In the genomic region with DNA sequence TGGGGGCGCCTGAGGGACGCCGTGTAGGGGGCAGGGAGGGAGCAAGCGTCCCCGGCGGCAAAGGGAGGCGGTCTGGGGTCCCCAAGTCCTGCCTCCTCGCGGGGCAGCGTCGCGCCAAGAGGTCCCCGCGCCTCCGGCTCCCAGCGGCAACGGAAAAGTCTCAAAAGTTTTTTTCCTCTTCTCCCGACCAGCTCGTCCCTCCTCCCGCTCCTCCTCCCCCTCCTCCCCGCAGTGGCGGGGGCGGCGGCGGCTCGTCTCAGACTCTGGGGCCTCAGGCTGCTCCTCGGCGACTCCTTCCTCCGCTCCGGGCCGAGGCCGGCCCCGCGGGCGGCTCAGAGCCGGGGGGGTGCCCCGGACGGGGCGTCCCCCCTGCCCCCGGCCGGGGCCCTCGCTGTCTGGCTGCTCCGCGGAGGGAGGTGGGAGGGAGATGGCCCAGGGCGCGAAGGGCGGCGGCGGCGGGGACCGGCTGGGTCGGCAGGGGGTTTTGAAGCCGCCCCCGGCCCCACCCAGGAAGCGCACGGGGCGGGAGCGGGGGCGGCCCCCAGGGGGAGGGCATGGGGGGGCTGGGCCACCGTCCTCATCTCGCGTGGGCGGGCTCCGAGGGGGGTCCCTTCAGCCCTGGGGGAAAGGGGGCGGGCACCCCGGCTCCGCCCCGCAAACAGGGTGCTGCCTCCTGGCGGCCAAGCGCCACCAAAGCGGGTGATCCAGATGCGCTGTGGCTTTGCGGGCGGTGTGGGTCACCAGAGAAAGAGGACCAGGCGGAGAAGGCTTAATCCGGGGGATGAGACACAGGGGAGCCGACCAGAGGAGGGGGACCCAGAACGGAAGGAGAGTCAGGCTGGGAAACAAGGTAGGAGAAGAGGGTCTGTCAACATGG, we compare ENCODE assay signal across 8 cellular contexts. TPM values are rescaled to one million over a fixed set of nuclear protein-coding genes. Genes with fewer than 3 reads are reported as not detected.
DNase-seq lines count a peak whose midpoint lies in the region; ATAC-seq and TF ChIP-seq lines count a peak whose summit lies in the region.

TSS of gene TGFB1 (minus strand) at position 457 of the 877 bp plus-strand sequence. CDS start 878 bp downstream, outside the sequence.

- intact Hi-C loops in T-helper 2 cell treated with Interferon-gamma antibody and Interleukin-4, amounts not matched to agents 100 ng/mL and 5 ng/mL, for 36 hours (cut with micrococcal nuclease), result loop anchor here (1.0 to 10.0 kb wide), 5 partner anchors 10 to 191 kb away; partner anchors contain the start of gene CCDC97
- intact Hi-C loops in uterus (cut with DNase I; ENCODE audit: low total_unique reads), result no loop called here

- H3K9me3 ChIP-seq in Karpas-422 (ENCODE audit: low read length) (no peaks in the 10 kb centered on the region), right atrium auricular region (no peaks in the 10 kb centered on the region), uterus (no peaks in the 10 kb centered on the region)

- H3K27me3 ChIP-seq in Karpas-422 (ENCODE audit: low read length) (no peaks in the 10 kb centered on the region), right atrium auricular region (no peaks in the 10 kb centered on the region), uterus (no peaks in the 10 kb centered on the region)

- peak; percentile 94 for DNase-seq in Caki2 (ENCODE audit: low read depth)
- peak; percentile 96 for DNase-seq in Karpas-422
- peak in 45 of 56 donors; percentile 15 to 71 (median 46) for DNase-seq in amygdala (lab: John Stamatoyannopoulos, UW)
- peak; percentile 88 for DNase-seq in right atrium auricular region (ENCODE audit: low spot score)
- DNase-seq in putamen (ENCODE audit: low spot score), result peak; percentile 57
- DNase-seq in uterus, result peak; percentile 89

- peak; percentile 42 for ATAC-seq in GM21515 (IDR thresholded peaks at IDR 0.05; ENCODE audit: unreplicated experiment)

- peak within 1 kb of the TSS; percentile 95 for H3K9ac ChIP-seq in Karpas-422 (ENCODE audit: low read length)

- H3K4me3 ChIP-seq in Karpas-422 (ENCODE audit: low read length) (peak within 1 kb of the TSS; percentile 95), right atrium auricular region (peak within 1 kb of the TSS; percentile 84 to 88), uterus (peak within 1 kb of the TSS; percentile 65 to 70)

- H3K9me2 ChIP-seq in Karpas-422 (replicated peaks; ENCODE audit: insufficient read depth, low read length), result no peaks in the 10 kb centered on the region

- peaks cover 20% of the 10 kb centered on the region for H3K4me1 ChIP-seq in Karpas-422 (ENCODE audit: low read length)
- H3K4me1 ChIP-seq in right atrium auricular region, result peaks cover 0 to 46% of the 10 kb centered on the region in 2 donors
- H3K4me1 ChIP-seq in uterus, result peaks cover 0 to 6% of the 10 kb centered on the region in 2 donors

- peak within 1 kb of the TSS; percentile 16; the same call in 1 of the 2 replicates for H2AFZ ChIP-seq in Karpas-422 (ENCODE audit: low read length)

- H4K20me1 ChIP-seq in Karpas-422 (ENCODE audit: insufficient read depth, low read depth, low read length), result peaks cover 24% of the 10 kb centered on the region

- H3K36me3 ChIP-seq in Karpas-422 (ENCODE audit: insufficient read depth, low read length), result peaks cover 13% of the 10 kb centered on the region; the same call in 1 of the 2 replicates
- no peaks in the 10 kb centered on the region for H3K36me3 ChIP-seq in right atrium auricular region
- H3K36me3 ChIP-seq in uterus, result no peaks in the 10 kb centered on the region

- peaks cover 56% of the 10 kb centered on the region for H3K79me2 ChIP-seq in Karpas-422 (ENCODE audit: low read length)

- H3K27ac ChIP-seq in Karpas-422 (ENCODE audit: low read length), result peak within 1 kb of the TSS; percentile 72
- peak within 1 kb of the TSS; percentile 93 to 95 for H3K27ac ChIP-seq in right atrium auricular region
- peak within 1 kb of the TSS; percentile 90 to 96 for H3K27ac ChIP-seq in uterus

- in situ Hi-C loops in Caki2 (cut with HindIII; ENCODE audit: low pct_unique_long_range_greater_than_20kb, low sequenced_read_pairs), result no loop called here

- peak in 1 of 2 donors; percentile 66 for TF ChIP-seq POLR2A in uterus (IDR thresholded peaks at IDR 0.05)

- TF ChIP-seq CTCF in right atrium auricular region (IDR thresholded peaks at IDR 0.05), result peak; percentile 88 to 92
- TF ChIP-seq CTCF in uterus (IDR thresholded peaks at IDR 0.05), result peak; percentile 89 to 95 (median 92)

- H3K4me2 ChIP-seq in Karpas-422 (ENCODE audit: low read depth, low read length, poor library complexity, severe bottlenecking), result peak within 1 kb of the TSS; percentile 84

RNA-seq across cellular contexts. Expression of gene TGFB1, which starts in this region (rescaled TPM):
- 5.2 and 7.2 TPM in 2 replicates for total RNA-seq in Caki2 (2014; rRNA removed; shearing (Covaris generic); ENCODE audit: low replicate concordance)
- 17.5 and 26.0 TPM in 2 replicates for total RNA-seq in Karpas-422 (2014; rRNA removed; shearing (Covaris generic); ENCODE audit: low replicate concordance)
- total RNA-seq in T-helper 2 cell treated with Interferon-gamma antibody and Interleukin-4, amounts not matched to agents 100 ng/mL and 5 ng/mL, for 36 hours, result 179 and 181 TPM in 2 replicates
- total RNA-seq in right atrium auricular region, result 10 to 100 TPM; 17.6 to 33.7 TPM
- 10 to 100 TPM in 2 of 4 donors, 1 to 10 TPM in 2; 6.7 to 61.7 (median 15.7) TPM for total RNA-seq in uterus

Comparison
In these comparisons a context has a peak if more than half of its experiments do, and no peak if none do; other contexts are left out.
1. Peak in every context shown above with its lines: DNase-seq, ATAC-seq, H3K4me3 ChIP-seq and H3K27ac ChIP-seq.
2. DNase-seq: peak in every context shown above with its lines; median percentile 96 in Karpas-422; 94 in Caki2; 89 in uterus; 88 in right atrium auricular region; 57 in putamen; 46 in amygdala.